9 cellular contexts compared by ENCODE assay signal in genomic region chr10:124701881-124702656, GRCh38. TPM values are rescaled to one million over a fixed set of nuclear protein-coding genes. Genes with fewer than 3 reads are reported as not detected.
A peak's percentile ranks its signal among the peaks of the same experiment; 100 is the strongest.
DNase-seq lines count a peak whose midpoint lies in the region; ATAC-seq, FAIRE-seq and TF ChIP-seq lines count a peak whose summit lies in the region.
"Had no signal": no experiment of that assay in that cellular context is flagged by ENCODE, and none has a peak within 500 bp of the region (broad histone marks: within the 10 kb centered on the region; RNA-seq: fewer than 3 reads in every experiment).

No MANE protein-coding gene starts in this region.

- DNase-seq in CD4-positive, CD25-positive, alpha-beta regulatory T cell: peak in 2 of 3 donors; percentile 54 to 77
- DNase-seq in activated T-cell treated with anti-CD3 and anti-CD28 coated beads, Interleukin-2, amount 50 U/mL, for 1 hour: peak; percentile 43
- peak; percentile 85 for DNase-seq in fibroblast of villous mesenchyme (ENCODE audit: low read depth)
- DNase-seq in NCI-H1436 treated with DMSO at 0.1 percent for 48 hours (lab: John Stamatoyannopoulos, UW): no peak
- no peak for DNase-seq in activated gamma-delta T cell (lab: John Stamatoyannopoulos, UW)
- no peak for DNase-seq in hepatic stellate cell (ENCODE audit: low spot score)
- no peak for DNase-seq in RCC 7860 (ENCODE audit: low spot score)

- H3K4me1 ChIP-seq in CD4-positive, CD25-positive, alpha-beta regulatory T cell (ENCODE audit: control insufficient read depth, insufficient read depth, low read length, poor library complexity, severe bottlenecking): peaks cover 100% of the 10 kb centered on the region
- H3K4me1 ChIP-seq in skeletal muscle satellite cell (ENCODE audit: control insufficient read depth, insufficient read depth, low read length): peaks cover 28% of the 10 kb centered on the region

- peak overlapping the region; percentile 90 to 100 (median 97) for H3K27ac Mint-ChIP-seq in CD4-positive, CD25-positive, alpha-beta regulatory T cell

- ATAC-seq in CD4-positive, CD25-positive, alpha-beta regulatory T cell (ENCODE audit: low read depth in 2 of 2): peak; percentile 53 to 57
- ATAC-seq: Panc1 had no signal

- H3K36me3 ChIP-seq in CD4-positive, CD25-positive, alpha-beta regulatory T cell (ENCODE audit: control insufficient read depth, insufficient read depth, low read length): peaks cover 22% of the 10 kb centered on the region
- H3K36me3 ChIP-seq in skeletal muscle satellite cell (ENCODE audit: insufficient read depth, low read length): peaks cover 8% of the 10 kb centered on the region

- peak overlapping the region; percentile 39 for H3K9ac ChIP-seq in skeletal muscle satellite cell (ENCODE audit: low read depth, low read length)

- no peaks in the 10 kb centered on the region for H3K27me3 ChIP-seq in CD4-positive, CD25-positive, alpha-beta regulatory T cell (ENCODE audit: control insufficient read depth, insufficient read depth, low read length)
- H3K27me3 ChIP-seq in skeletal muscle satellite cell (ENCODE audit: control insufficient read depth, insufficient read depth, low read length): no peaks in the 10 kb centered on the region

- H3K4me2 ChIP-seq in skeletal muscle satellite cell (ENCODE audit: low read length): peak overlapping the region; percentile 38

- peaks cover 12 to 100% (median 70%) of the 10 kb centered on the region in 4 donors for H3K4me1 Mint-ChIP-seq in CD4-positive, CD25-positive, alpha-beta regulatory T cell

- peak overlapping the region; percentile 94 for H3K27ac ChIP-seq in CD4-positive, CD25-positive, alpha-beta regulatory T cell (ENCODE audit: insufficient read depth, low read length, poor library complexity, severe bottlenecking)

- no peaks in the 10 kb centered on the region for H3K9me3 ChIP-seq in CD4-positive, CD25-positive, alpha-beta regulatory T cell (ENCODE audit: control insufficient read depth in 2 of 2, low read length in 2 of 2)
- no peaks in the 10 kb centered on the region for H3K9me3 ChIP-seq in skeletal muscle satellite cell (replicated peaks; ENCODE audit: low read length)

- TF ChIP-seq CTCF in fibroblast of villous mesenchyme (IDR thresholded peaks at IDR 0.05; ENCODE audit: insufficient read depth, low read depth, low read length): no peak

- H3K36me3 Mint-ChIP-seq in CD4-positive, CD25-positive, alpha-beta regulatory T cell: peaks cover 30% of the 10 kb centered on the region

- H3K4me3 Mint-ChIP-seq in CD4-positive, CD25-positive, alpha-beta regulatory T cell: peak overlapping the region; percentile 71 to 89 (median 78)

- FAIRE-seq in RCC 7860 (lab: Jason Lieb, UNC): no peak

- peak overlapping the region; percentile 41 for H3K4me3 ChIP-seq in CD4-positive, CD25-positive, alpha-beta regulatory T cell (ENCODE audit: low read depth, low read length)
- H3K4me3 ChIP-seq in fibroblast of villous mesenchyme (ENCODE audit: low read depth, low read length): no peak overlapping the region
- no peak overlapping the region for H3K4me3 ChIP-seq in skeletal muscle satellite cell (ENCODE audit: low read length)

- H3K27me3 Mint-ChIP-seq in CD4-positive, CD25-positive, alpha-beta regulatory T cell: no peaks in the 10 kb centered on the region

- no peaks in the 10 kb centered on the region for H3K9me3 Mint-ChIP-seq in CD4-positive, CD25-positive, alpha-beta regulatory T cell

RNA-seq across cellular contexts. Expression of gene FAM53B, which starts 42.1 kb away (rescaled TPM):
- 116 TPM for total RNA-seq in CD4-positive, CD25-positive, alpha-beta regulatory T cell
- polyA plus RNA-seq in CD4-positive, CD25-positive, alpha-beta regulatory T cell: 10 to 100 TPM in 3 of 4 donors, 1 to 10 TPM in 1; 5.8 to 22.2 (median 14.4) TPM
- total RNA-seq in fibroblast of villous mesenchyme: 13.4 and 13.9 TPM in 2 replicates
- 14.4 and 18.6 TPM in 2 replicates for total RNA-seq in skeletal muscle satellite cell (2012; rRNA removed)

Comparison
In these comparisons a context has a peak if more than half of its experiments do, and no peak if none do; other contexts are left out.
1. DNase-seq: peak in CD4-positive, CD25-positive, alpha-beta regulatory T cell (2 of 3), activated T-cell treated with anti-CD3 and anti-CD28 coated beads, Interleukin-2, amount 50 U/mL, for 1 hour (single experiment) and fibroblast of villous mesenchyme (single experiment); none in NCI-H1436 treated with DMSO at 0.1 percent for 48 hours (single experiment), activated gamma-delta T cell (single experiment), hepatic stellate cell (single experiment) and RCC 7860 (single experiment).